Comparison of ENCODE assay signal across 9 cellular contexts in the genomic region with DNA sequence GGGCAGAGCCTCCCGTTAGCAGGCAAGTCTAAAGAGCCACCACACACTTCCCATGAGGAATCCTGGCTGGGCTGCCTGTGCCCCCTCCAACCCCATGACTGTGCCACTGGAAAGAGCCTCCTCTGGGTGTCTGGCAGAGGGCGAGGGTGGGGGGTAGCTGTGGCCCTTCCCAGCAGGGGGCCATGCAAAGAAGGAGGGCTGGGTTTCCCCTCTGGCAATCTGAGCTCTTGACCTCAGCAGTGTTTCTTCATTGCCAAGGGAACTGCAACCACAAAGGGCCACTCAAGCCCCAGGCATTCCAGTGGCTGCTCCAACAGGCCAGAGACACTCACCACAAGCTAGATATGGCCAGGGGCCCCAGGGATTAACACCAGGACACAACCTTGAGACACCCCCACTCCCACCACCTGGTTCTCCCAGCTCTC. TPM values are rescaled to one million over a fixed set of nuclear protein-coding genes. Genes with fewer than 3 reads are reported as not detected.
DNase-seq lines count a peak whose midpoint lies in the region; ATAC-seq and TF ChIP-seq lines count a peak whose summit lies in the region.
"Had no signal": no experiment of that assay in that cellular context is flagged by ENCODE, and none has a peak within 500 bp of the region (broad histone marks: within the 10 kb centered on the region; RNA-seq: fewer than 3 reads in every experiment).

No MANE protein-coding gene starts in this region.

- H3K36me3 Mint-ChIP-seq in naive thymus-derived CD4-positive, alpha-beta T cell, result peaks cover 0 to 8% (median 0%) of the 10 kb centered on the region in 5 donors

- H3K36me3 ChIP-seq in naive thymus-derived CD4-positive, alpha-beta T cell (ENCODE audit: control insufficient read depth in 2 of 3, insufficient read depth in 3 of 3, low read length in 3 of 3), result peaks cover 0 to 9% (median 0%) of the 10 kb centered on the region in 3 experiments

- peaks cover 1 to 27% (median 10%) of the 10 kb centered on the region in 7 donors for H3K4me1 Mint-ChIP-seq in naive thymus-derived CD4-positive, alpha-beta T cell

- DNase-seq in DMS79 treated with DMSO at 0.1 percent for 48 hours (lab: John Stamatoyannopoulos, UW) (peak; percentile 36), M059J (ENCODE audit: low read depth) (peak; percentile 100), choroid plexus epithelial cell (ENCODE audit: low read depth) (peak; percentile 92), posterior vena cava (ENCODE audit: low spot score) (no peak)
- DNase-seq in naive thymus-derived CD4-positive, alpha-beta T cell, result no peak
- no peak for DNase-seq in activated CD8-positive, alpha-beta memory T cell treated with anti-CD3 and anti-CD28 coated beads, Interleukin-2, amount 50 U/mL, for 4 hours
- DNase-seq: cortex of kidney had no signal

- peaks cover 15 to 36% (median 22%) of the 10 kb centered on the region in 5 donors for H3K27me3 Mint-ChIP-seq in naive thymus-derived CD4-positive, alpha-beta T cell

- H3K4me3 ChIP-seq in choroid plexus epithelial cell (ENCODE audit: low read depth, low read length), result no peak overlapping the region
- no peak overlapping the region for H3K4me3 ChIP-seq in naive thymus-derived CD4-positive, alpha-beta T cell (ENCODE audit: low read length)

- no peak overlapping the region for H3K4me3 Mint-ChIP-seq in naive thymus-derived CD4-positive, alpha-beta T cell

- no peak overlapping the region for H3K27ac Mint-ChIP-seq in naive thymus-derived CD4-positive, alpha-beta T cell

- H3K27me3 ChIP-seq in naive thymus-derived CD4-positive, alpha-beta T cell (ENCODE audit: control insufficient read depth in 2 of 2, insufficient read depth in 2 of 2, low read length in 2 of 2), result peaks cover 0 to 13% of the 10 kb centered on the region in 2 donors

- no peak overlapping the region for H3K27ac ChIP-seq in naive thymus-derived CD4-positive, alpha-beta T cell (ENCODE audit: low read depth, low read length)

- no peaks in the 10 kb centered on the region for H3K9me3 ChIP-seq in naive thymus-derived CD4-positive, alpha-beta T cell (ENCODE audit: control insufficient read depth in 2 of 3, low read length in 3 of 3)

- no peaks in the 10 kb centered on the region for H3K9me3 Mint-ChIP-seq in naive thymus-derived CD4-positive, alpha-beta T cell

- CTCF ChIA-PET in naive thymus-derived CD4-positive, alpha-beta T cell (lab: Charles Lee), result interaction anchor here (0.6 kb wide), 1 partner anchor 34 kb away, joined by 4 read pairs; no protein-coding TSS in a partner anchor

- intact Hi-C loops in naive thymus-derived CD4-positive, alpha-beta T cell (cut with micrococcal nuclease), result loop anchor here in 1 of 2 donors (5.0 kb wide), 1 partner anchor 95 kb away; the partner anchor contains the start of gene NAE1
- intact Hi-C loops in posterior vena cava (cut with DNase I), result loop anchor here in 1 of 2 donors (5.0 kb wide), 1 partner anchor 35 kb away; no protein-coding TSS in a partner anchor

- H3K4me1 ChIP-seq in naive thymus-derived CD4-positive, alpha-beta T cell (ENCODE audit: control insufficient read depth in 2 of 2, insufficient read depth in 2 of 2, low read length in 2 of 2), result peaks cover 0 to 4% of the 10 kb centered on the region in 2 donors

- POLR2A ChIA-PET in naive thymus-derived CD4-positive, alpha-beta T cell (lab: Charles Lee), result interaction anchor here (1.7 kb wide), 1 partner anchor 97 kb away, joined by 4 read pairs; the partner anchor contains the start of gene NAE1

- no peak for TF ChIP-seq CTCF in choroid plexus epithelial cell (conservative IDR thresholded peaks at IDR 0.05; ENCODE audit: low read depth, low read length)

- ATAC-seq in naive thymus-derived CD4-positive, alpha-beta T cell, result peak; percentile 7
- ATAC-seq in HG03139 (IDR thresholded peaks at IDR 0.05; ENCODE audit: unreplicated experiment) (no peak), GM18520 (IDR thresholded peaks at IDR 0.05; ENCODE audit: unreplicated experiment) (no peak)

RNA-seq across cellular contexts. Expression of gene RRAD, which starts 1.7 kb away (rescaled TPM):
- 3.2 and 9.4 TPM in 2 replicates for total RNA-seq in M059J (2014; rRNA removed; shearing (Covaris generic))
- total RNA-seq in naive thymus-derived CD4-positive, alpha-beta T cell, result 1 to 10 TPM in 1 of 5 experiments, under 1 TPM in 4; 0.24 to 1.6 (median 0.88) TPM
- polyA plus RNA-seq in naive thymus-derived CD4-positive, alpha-beta T cell, result not detected
- total RNA-seq in posterior vena cava, result 10 to 100 TPM in 1 of 2 donors, 1 to 10 TPM in 1; 8.2 to 11.6 TPM

RNA-seq across cellular contexts. Expression of gene CIAO2B, which starts 7.2 kb away (rescaled TPM):
- 183 and 280 TPM in 2 replicates for total RNA-seq in M059J (2014; rRNA removed; shearing (Covaris generic))
- total RNA-seq in naive thymus-derived CD4-positive, alpha-beta T cell, result 100 to 1,000 TPM in 1 of 5 experiments, 10 to 100 TPM in 4; 47.0 to 116 (median 58.5) TPM
- 10 to 100 TPM; 89.0 to 93.4 TPM for polyA plus RNA-seq in naive thymus-derived CD4-positive, alpha-beta T cell
- total RNA-seq in posterior vena cava, result 10 to 100 TPM; 53.0 to 60.3 TPM

RNA-seq across cellular contexts. Expression of gene CES2, which starts 8.3 kb away (rescaled TPM):
- total RNA-seq in M059J (2014; rRNA removed; shearing (Covaris generic)), result 15.9 and 26.6 TPM in 2 replicates
- 10 to 100 TPM; 40.5 to 64.7 (median 55.3) TPM for total RNA-seq in naive thymus-derived CD4-positive, alpha-beta T cell
- 10 to 100 TPM; 29.2 to 43.6 TPM for polyA plus RNA-seq in naive thymus-derived CD4-positive, alpha-beta T cell
- total RNA-seq in posterior vena cava, result 10 to 100 TPM; 26.7 to 31.3 TPM

RNA-seq across cellular contexts. Expression of gene CDH16, which starts 8.3 kb away (rescaled TPM):
- not detected in 2 replicates for total RNA-seq in M059J (2014; rRNA removed; shearing (Covaris generic))
- total RNA-seq in naive thymus-derived CD4-positive, alpha-beta T cell, result not detected
- polyA plus RNA-seq in naive thymus-derived CD4-positive, alpha-beta T cell, result not detected
- not detected for total RNA-seq in posterior vena cava

RNA-seq across cellular contexts. Expression of gene CES3, which starts 34.0 kb away (rescaled TPM):
- total RNA-seq in M059J (2014; rRNA removed; shearing (Covaris generic)), result 0.44 and 1.0 TPM in 2 replicates
- total RNA-seq in naive thymus-derived CD4-positive, alpha-beta T cell, result 10 to 100 TPM in 1 of 5 experiments, under 1 TPM in 3, not detected in 1; 0.32 to 11.5 (median 0.77) TPM
- not detected for polyA plus RNA-seq in naive thymus-derived CD4-positive, alpha-beta T cell
- total RNA-seq in posterior vena cava, result 1 to 10 TPM in 1 of 2 donors, under 1 TPM in 1; 0.10 to 1.3 TPM

Comparison
In these comparisons a context has a peak if more than half of its experiments do, and no peak if none do; other contexts are left out.
1. DNase-seq: peak in DMS79 treated with DMSO at 0.1 percent for 48 hours (single experiment), M059J (single experiment) and choroid plexus epithelial cell (single experiment); none in naive thymus-derived CD4-positive, alpha-beta T cell (0 of 9), posterior vena cava (single experiment) and activated CD8-positive, alpha-beta memory T cell treated with anti-CD3 and anti-CD28 coated beads, Interleukin-2, amount 50 U/mL, for 4 hours (single experiment).